ENCODE assay signal across 1 cellular context in genomic region chr18:9095297-9096012, GRCh38.
TF ChIP-seq lines count a peak whose summit lies in the region.

No MANE protein-coding gene starts in this region.

TF ChIP-seq in HepG2, 621 proteins besides CTCF, POLR2A, EP300 and RAD21 (continues in another document):
- no peak for TF ChIP-seq ZFP41 (CRISPR knock-in tag; IDR thresholded peaks at IDR 0.05; ENCODE audit: borderline replicate concordance)
- TF ChIP-seq, protein P1, sequence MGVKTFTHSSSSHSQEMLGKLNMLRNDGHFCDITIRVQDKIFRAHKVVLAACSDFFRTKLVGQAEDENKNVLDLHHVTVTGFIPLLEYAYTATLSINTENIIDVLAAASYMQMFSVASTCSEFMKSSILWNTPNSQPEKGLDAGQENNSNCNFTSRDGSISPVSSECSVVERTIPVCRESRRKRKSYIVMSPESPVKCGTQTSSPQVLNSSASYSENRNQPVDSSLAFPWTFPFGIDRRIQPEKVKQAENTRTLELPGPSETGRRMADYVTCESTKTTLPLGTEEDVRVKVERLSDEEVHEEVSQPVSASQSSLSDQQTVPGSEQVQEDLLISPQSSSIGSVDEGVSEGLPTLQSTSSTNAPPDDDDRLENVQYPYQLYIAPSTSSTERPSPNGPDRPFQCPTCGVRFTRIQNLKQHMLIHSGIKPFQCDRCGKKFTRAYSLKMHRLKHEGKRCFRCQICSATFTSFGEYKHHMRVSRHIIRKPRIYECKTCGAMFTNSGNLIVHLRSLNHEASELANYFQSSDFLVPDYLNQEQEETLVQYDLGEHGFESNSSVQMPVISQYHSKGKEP (CRISPR knock-in tag; IDR thresholded peaks at IDR 0.05), result no peak
- no peak for TF ChIP-seq ZNF652 (CRISPR knock-in tag; IDR thresholded peaks at IDR 0.05; ENCODE audit: borderline replicate concordance, low read depth)
- peak; percentile 48; the same call in 1 of the 2 replicates for TF ChIP-seq ELF3 (CRISPR knock-in tag; IDR thresholded peaks at IDR 0.05)
- TF ChIP-seq RARA (CRISPR knock-in tag; IDR thresholded peaks at IDR 0.05), result peak; percentile 87
- TF ChIP-seq NR2F2 (IDR thresholded peaks at IDR 0.05; ENCODE audit: borderline replicate concordance, low read depth), result no peak
- TF ChIP-seq RNF219 (CRISPR knock-in tag; IDR thresholded peaks at IDR 0.05), result no peak
- no peak for TF ChIP-seq ZNF713 (CRISPR knock-in tag; IDR thresholded peaks at IDR 0.05)
- TF ChIP-seq GATAD2A (CRISPR knock-in tag; IDR thresholded peaks at IDR 0.05), result peak; percentile 41; the same call in 1 of the 2 replicates
- TF ChIP-seq HDAC1 (CRISPR knock-in tag; IDR thresholded peaks at IDR 0.05), result no peak
- TF ChIP-seq ZNF30 (CRISPR knock-in tag; IDR thresholded peaks at IDR 0.05), result no peak
- TF ChIP-seq, protein P2, sequence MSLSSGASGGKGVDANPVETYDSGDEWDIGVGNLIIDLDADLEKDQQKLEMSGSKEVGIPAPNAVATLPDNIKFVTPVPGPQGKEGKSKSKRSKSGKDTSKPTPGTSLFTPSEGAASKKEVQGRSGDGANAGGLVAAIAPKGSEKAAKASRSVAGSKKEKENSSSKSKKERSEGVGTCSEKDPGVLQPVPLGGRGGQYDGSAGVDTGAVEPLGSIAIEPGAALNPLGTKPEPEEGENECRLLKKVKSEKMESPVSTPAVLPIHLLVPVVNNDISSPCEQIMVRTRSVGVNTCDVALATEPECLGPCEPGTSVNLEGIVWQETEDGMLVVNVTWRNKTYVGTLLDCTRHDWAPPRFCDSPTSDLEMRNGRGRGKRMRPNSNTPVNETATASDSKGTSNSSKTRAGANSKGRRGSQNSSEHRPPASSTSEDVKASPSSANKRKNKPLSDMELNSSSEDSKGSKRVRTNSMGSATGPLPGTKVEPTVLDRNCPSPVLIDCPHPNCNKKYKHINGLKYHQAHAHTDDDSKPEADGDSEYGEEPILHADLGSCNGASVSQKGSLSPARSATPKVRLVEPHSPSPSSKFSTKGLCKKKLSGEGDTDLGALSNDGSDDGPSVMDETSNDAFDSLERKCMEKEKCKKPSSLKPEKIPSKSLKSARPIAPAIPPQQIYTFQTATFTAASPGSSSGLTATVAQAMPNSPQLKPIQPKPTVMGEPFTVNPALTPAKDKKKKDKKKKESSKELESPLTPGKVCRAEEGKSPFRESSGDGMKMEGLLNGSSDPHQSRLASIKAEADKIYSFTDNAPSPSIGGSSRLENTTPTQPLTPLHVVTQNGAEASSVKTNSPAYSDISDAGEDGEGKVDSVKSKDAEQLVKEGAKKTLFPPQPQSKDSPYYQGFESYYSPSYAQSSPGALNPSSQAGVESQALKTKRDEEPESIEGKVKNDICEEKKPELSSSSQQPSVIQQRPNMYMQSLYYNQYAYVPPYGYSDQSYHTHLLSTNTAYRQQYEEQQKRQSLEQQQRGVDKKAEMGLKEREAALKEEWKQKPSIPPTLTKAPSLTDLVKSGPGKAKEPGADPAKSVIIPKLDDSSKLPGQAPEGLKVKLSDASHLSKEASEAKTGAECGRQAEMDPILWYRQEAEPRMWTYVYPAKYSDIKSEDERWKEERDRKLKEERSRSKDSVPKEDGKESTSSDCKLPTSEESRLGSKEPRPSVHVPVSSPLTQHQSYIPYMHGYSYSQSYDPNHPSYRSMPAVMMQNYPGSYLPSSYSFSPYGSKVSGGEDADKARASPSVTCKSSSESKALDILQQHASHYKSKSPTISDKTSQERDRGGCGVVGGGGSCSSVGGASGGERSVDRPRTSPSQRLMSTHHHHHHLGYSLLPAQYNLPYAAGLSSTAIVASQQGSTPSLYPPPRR (CRISPR knock-in tag; IDR thresholded peaks at IDR 0.05; ENCODE audit: borderline replicate concordance), result 0 out of 2 replicates have a peak, but pooled peaks have one; percentile 6
- peak; percentile 66 for TF ChIP-seq BHLHE40 (IDR thresholded peaks at IDR 0.05; ENCODE audit: low read length)
- 0 out of 2 replicates have a peak, but pooled peaks have one; percentile 21 for TF ChIP-seq ZNF264 (CRISPR knock-in tag; IDR thresholded peaks at IDR 0.05)
- TF ChIP-seq KLF13 (CRISPR knock-in tag; IDR thresholded peaks at IDR 0.05), result no peak
- TF ChIP-seq NFIC (IDR thresholded peaks at IDR 0.05; ENCODE audit: low read length), result no peak
- TF ChIP-seq GABPB1 (CRISPR knock-in tag; IDR thresholded peaks at IDR 0.05), result peak; percentile 37; the same call in 1 of the 2 replicates
- no peak for TF ChIP-seq ZNF44 (CRISPR knock-in tag; IDR thresholded peaks at IDR 0.05)
- TF ChIP-seq, protein P3, sequence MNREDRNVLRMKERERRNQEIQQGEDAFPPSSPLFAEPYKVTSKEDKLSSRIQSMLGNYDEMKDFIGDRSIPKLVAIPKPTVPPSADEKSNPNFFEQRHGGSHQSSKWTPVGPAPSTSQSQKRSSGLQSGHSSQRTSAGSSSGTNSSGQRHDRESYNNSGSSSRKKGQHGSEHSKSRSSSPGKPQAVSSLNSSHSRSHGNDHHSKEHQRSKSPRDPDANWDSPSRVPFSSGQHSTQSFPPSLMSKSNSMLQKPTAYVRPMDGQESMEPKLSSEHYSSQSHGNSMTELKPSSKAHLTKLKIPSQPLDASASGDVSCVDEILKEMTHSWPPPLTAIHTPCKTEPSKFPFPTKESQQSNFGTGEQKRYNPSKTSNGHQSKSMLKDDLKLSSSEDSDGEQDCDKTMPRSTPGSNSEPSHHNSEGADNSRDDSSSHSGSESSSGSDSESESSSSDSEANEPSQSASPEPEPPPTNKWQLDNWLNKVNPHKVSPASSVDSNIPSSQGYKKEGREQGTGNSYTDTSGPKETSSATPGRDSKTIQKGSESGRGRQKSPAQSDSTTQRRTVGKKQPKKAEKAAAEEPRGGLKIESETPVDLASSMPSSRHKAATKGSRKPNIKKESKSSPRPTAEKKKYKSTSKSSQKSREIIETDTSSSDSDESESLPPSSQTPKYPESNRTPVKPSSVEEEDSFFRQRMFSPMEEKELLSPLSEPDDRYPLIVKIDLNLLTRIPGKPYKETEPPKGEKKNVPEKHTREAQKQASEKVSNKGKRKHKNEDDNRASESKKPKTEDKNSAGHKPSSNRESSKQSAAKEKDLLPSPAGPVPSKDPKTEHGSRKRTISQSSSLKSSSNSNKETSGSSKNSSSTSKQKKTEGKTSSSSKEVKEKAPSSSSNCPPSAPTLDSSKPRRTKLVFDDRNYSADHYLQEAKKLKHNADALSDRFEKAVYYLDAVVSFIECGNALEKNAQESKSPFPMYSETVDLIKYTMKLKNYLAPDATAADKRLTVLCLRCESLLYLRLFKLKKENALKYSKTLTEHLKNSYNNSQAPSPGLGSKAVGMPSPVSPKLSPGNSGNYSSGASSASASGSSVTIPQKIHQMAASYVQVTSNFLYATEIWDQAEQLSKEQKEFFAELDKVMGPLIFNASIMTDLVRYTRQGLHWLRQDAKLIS (CRISPR knock-in tag; IDR thresholded peaks at IDR 0.05), result no peak
- TF ChIP-seq ELF1 (CRISPR knock-in tag; IDR thresholded peaks at IDR 0.05), result no peak
- TF ChIP-seq TBP (CRISPR knock-in tag; IDR thresholded peaks at IDR 0.05), result no peak
- peak; percentile 64 for TF ChIP-seq MED1 (CRISPR knock-in tag; IDR thresholded peaks at IDR 0.05)
- no peak for TF ChIP-seq ZNF430 (CRISPR knock-in tag; IDR thresholded peaks at IDR 0.05)
- no peak for TF ChIP-seq SATB2 (CRISPR knock-in tag; IDR thresholded peaks at IDR 0.05)
- 0 out of 2 replicates have a peak, but pooled peaks have one; percentile 22 for TF ChIP-seq HOMEZ (CRISPR knock-in tag; IDR thresholded peaks at IDR 0.05; ENCODE audit: low read depth)
- TF ChIP-seq ZNF468 (CRISPR knock-in tag; IDR thresholded peaks at IDR 0.05), result no peak
- TF ChIP-seq RXRB (CRISPR knock-in tag; IDR thresholded peaks at IDR 0.05; ENCODE audit: borderline replicate concordance), result peak; percentile 77
- no peak for TF ChIP-seq TAF1 (CRISPR knock-in tag; IDR thresholded peaks at IDR 0.05)
- TF ChIP-seq, protein P4, sequence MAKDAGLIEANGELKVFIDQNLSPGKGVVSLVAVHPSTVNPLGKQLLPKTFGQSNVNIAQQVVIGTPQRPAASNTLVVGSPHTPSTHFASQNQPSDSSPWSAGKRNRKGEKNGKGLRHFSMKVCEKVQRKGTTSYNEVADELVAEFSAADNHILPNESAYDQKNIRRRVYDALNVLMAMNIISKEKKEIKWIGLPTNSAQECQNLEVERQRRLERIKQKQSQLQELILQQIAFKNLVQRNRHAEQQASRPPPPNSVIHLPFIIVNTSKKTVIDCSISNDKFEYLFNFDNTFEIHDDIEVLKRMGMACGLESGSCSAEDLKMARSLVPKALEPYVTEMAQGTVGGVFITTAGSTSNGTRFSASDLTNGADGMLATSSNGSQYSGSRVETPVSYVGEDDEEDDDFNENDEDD (CRISPR knock-in tag; IDR thresholded peaks at IDR 0.05; ENCODE audit: borderline replicate concordance), result 0 out of 2 replicates have a peak, but pooled peaks have one; percentile 16
- TF ChIP-seq HMG20A (CRISPR knock-in tag; IDR thresholded peaks at IDR 0.05; ENCODE audit: borderline replicate concordance), result peak; percentile 24; the same call in 1 of the 2 replicates
- no peak for TF ChIP-seq NRL (CRISPR knock-in tag; IDR thresholded peaks at IDR 0.05; ENCODE audit: borderline replicate concordance)
- TF ChIP-seq NR2F6 (IDR thresholded peaks at IDR 0.05), result peak; percentile 49; the same call in 1 of the 2 replicates
- peak; percentile 62 for TF ChIP-seq NR2F6 (CRISPR knock-in tag; IDR thresholded peaks at IDR 0.05)
- TF ChIP-seq ATRX (CRISPR knock-in tag; IDR thresholded peaks at IDR 0.05; ENCODE audit: borderline replicate concordance), result no peak
- peak; percentile 75; the same call in 1 of the 2 replicates for TF ChIP-seq THRA (CRISPR knock-in tag; IDR thresholded peaks at IDR 0.05; ENCODE audit: borderline replicate concordance)
- 0 out of 2 replicates have a peak, but pooled peaks have one; percentile 15 for TF ChIP-seq SAP130 (CRISPR knock-in tag; IDR thresholded peaks at IDR 0.05; ENCODE audit: low read depth)
- TF ChIP-seq SUZ12 (IDR thresholded peaks at IDR 0.05; ENCODE audit: low read depth, low read length), result no peak
- no peak for TF ChIP-seq ZNF776 (CRISPR knock-in tag; IDR thresholded peaks at IDR 0.05)
- TF ChIP-seq ZNF510 (CRISPR knock-in tag; IDR thresholded peaks at IDR 0.05; ENCODE audit: low read depth), result no peak
- TF ChIP-seq TEAD3 (CRISPR knock-in tag; optimal IDR thresholded peaks at IDR 0.05; ENCODE audit: borderline replicate concordance), result peak; percentile 14
- TF ChIP-seq CSRNP2 (CRISPR knock-in tag; conservative IDR thresholded peaks at IDR 0.05; ENCODE audit: low read depth), result no peak
- TF ChIP-seq FOXC1 (CRISPR knock-in tag; IDR thresholded peaks at IDR 0.05; ENCODE audit: borderline replicate concordance), result no peak
- no peak for TF ChIP-seq ZNF12 (CRISPR knock-in tag; IDR thresholded peaks at IDR 0.05)
- TF ChIP-seq SALL1 (CRISPR knock-in tag; IDR thresholded peaks at IDR 0.05), result peak; percentile 67
- TF ChIP-seq TCF7 (IDR thresholded peaks at IDR 0.05; ENCODE audit: low read depth), result peak; percentile 76; the same call in 1 of the 2 replicates
- no peak for TF ChIP-seq SOX13 (IDR thresholded peaks at IDR 0.05)
- TF ChIP-seq SOX13 (CRISPR knock-in tag; conservative IDR thresholded peaks at IDR 0.05 in 1 of 2, IDR thresholded peaks at IDR 0.05 in 1 of 2), result peak in 1 of 2 experiments; percentile 52; a peak in 2 of 4 replicates
- peak; percentile 48; the same call in 1 of the 2 replicates for TF ChIP-seq NCOA2 (CRISPR knock-in tag; IDR thresholded peaks at IDR 0.05)
- TF ChIP-seq ARNTL (CRISPR knock-in tag; IDR thresholded peaks at IDR 0.05), result no peak
- TF ChIP-seq YY1 (IDR thresholded peaks at IDR 0.05; ENCODE audit: insufficient read depth, insufficient replicate concordance, low read depth, low read length), result no peak
- no peak for TF ChIP-seq GABPA (IDR thresholded peaks at IDR 0.05; ENCODE audit: low read depth, low read length)
- peak; percentile 62; the same call in 1 of the 2 replicates for TF ChIP-seq GABPA (CRISPR knock-in tag; IDR thresholded peaks at IDR 0.05; ENCODE audit: low read depth)
- TF ChIP-seq BRCA1 (CRISPR knock-in tag; IDR thresholded peaks at IDR 0.05), result no peak
